ENCODE assay signal across 8 cellular contexts in the genomic region with DNA sequence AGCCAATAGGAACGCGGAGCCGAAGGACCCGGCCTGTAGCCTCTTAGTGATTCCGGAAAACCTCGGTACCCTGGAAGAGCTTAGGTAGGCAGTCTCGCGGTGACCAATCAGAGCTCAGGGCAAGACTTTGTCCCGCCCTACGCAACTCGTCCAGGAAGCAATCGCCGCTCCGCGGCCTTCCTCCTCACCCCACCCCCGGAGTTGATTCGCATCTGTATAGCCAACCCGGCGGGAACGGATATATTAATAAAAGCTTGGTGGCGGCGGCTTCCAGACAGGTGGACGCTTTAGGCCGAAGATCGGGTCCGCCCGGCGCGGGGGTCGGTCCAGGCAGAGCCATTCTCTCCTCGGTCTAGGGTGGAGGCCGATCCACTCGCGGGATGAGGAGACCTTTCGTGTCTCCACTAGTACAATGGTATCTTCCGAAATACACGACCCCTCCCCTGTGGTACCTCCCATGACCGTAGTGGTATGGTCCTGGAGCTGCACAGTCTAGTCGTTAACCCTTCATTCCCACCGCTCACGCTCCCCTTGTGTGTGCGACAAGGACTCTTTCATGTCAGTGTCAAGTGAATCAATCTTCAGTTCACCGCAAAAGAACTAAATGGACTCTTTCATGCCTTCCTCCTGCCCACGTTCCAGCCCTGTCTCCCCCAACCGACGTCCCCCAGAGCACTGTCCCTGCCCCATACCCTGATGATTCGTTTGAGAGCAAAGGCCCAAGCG. TPM values are rescaled to one million over a fixed set of nuclear protein-coding genes. Genes with fewer than 3 reads are reported as not detected.
DNase-seq lines count a peak whose midpoint lies in the region; ATAC-seq, FAIRE-seq and TF ChIP-seq lines count a peak whose summit lies in the region.

No MANE protein-coding gene starts in this region.

- H4K5ac ChIP-seq in H1 (ENCODE audit: insufficient read length, low read depth, low read length), result peak overlapping the region; percentile 88

- H3K4me3 Mint-ChIP-seq in activated CD8-positive, alpha-beta memory T cell treated with anti-CD3 and anti-CD28 coated beads, Interleukin-2, amount 10 ng/mL, durations not matched to agents 7 days and 5 days, result peak overlapping the region; percentile 92
- H3K4me3 Mint-ChIP-seq in memory B cell, result peak overlapping the region; percentile 89

- H3K9ac ChIP-seq in H1 (replicated peaks in 1 of 4; ENCODE audit: extremely low read depth in 1 of 4, low read depth in 3 of 4, low read length in 3 of 4), result peak overlapping the region; percentile 61 to 90 (median 80)

- no peak for TF ChIP-seq CTCF in GM20000 (IDR thresholded peaks at IDR 0.05; ENCODE audit: extremely low read depth, missing control alignments)
- no peak for TF ChIP-seq CTCF in H1 (IDR thresholded peaks at IDR 0.05; ENCODE audit: control extremely low read depth in 1 of 3, insufficient read depth in 1 of 3, low read depth in 1 of 3, low read length in 3 of 3)

- FAIRE-seq in H1 (lab: Jason Lieb, UNC), result peak; percentile 28

- H4K8ac ChIP-seq in H1 (ENCODE audit: extremely low read depth, insufficient read depth, low read length), result peak overlapping the region; percentile 86; the same call in 1 of the 2 replicates

- H2AK5ac ChIP-seq in H1 (ENCODE audit: low read depth, low read length), result no peak overlapping the region

- H3K27ac Mint-ChIP-seq in activated CD8-positive, alpha-beta memory T cell treated with anti-CD3 and anti-CD28 coated beads, Interleukin-2, amount 10 ng/mL, durations not matched to agents 7 days and 5 days, result peak overlapping the region; percentile 97
- H3K27ac Mint-ChIP-seq in memory B cell, result peak overlapping the region; percentile 91

- H3K36me3 ChIP-seq in H1 (ENCODE audit: control insufficient read depth in 2 of 4, insufficient read depth in 4 of 4, low read length in 3 of 4), result no peaks in the 10 kb centered on the region

- no peak for TF ChIP-seq RAD21 in H1 (IDR thresholded peaks at IDR 0.05 in 1 of 2, conservative IDR thresholded peaks at IDR 0.05 in 1 of 2; ENCODE audit: low read depth in 2 of 2, low read length in 2 of 2)

- peak; percentile 100 for ATAC-seq in activated CD8-positive, alpha-beta memory T cell treated with anti-CD3 and anti-CD28 coated beads, Interleukin-2, amount 10 ng/mL, durations not matched to agents 7 days and 5 days
- ATAC-seq in memory B cell (ENCODE audit: low read depth), result peak; percentile 95

- peak overlapping the region; percentile 79 for H3K27ac ChIP-seq in H1 (ENCODE audit: low read depth, low read length)

- peak overlapping the region; percentile 65 for H4K91ac ChIP-seq in H1 (replicated peaks; ENCODE audit: insufficient read length, low read length)

- H3K23ac ChIP-seq in H1 (ENCODE audit: insufficient read length), result no peak overlapping the region

- WGBS in H1 (ENCODE audit: extremely low coverage in 1 of 2, insufficient coverage in 1 of 2, insufficient read length in 1 of 2, insufficient replicate concordance in 2 of 2, low coverage in 1 of 2, low lambda C conversion rate in 2 of 2, missing lambda C conversion rate in 1 of 2), 2 experiments, result 3% methylated on average over 13 of the region's 48 CpGs; no CpG with 5 or more reads in 1 of the 2 experiments

- H3K56ac ChIP-seq in H1 (replicated peaks; ENCODE audit: insufficient read length, low read depth, low read length), result peak overlapping the region; percentile 59

- H3K4me1 Mint-ChIP-seq in activated CD8-positive, alpha-beta memory T cell treated with anti-CD3 and anti-CD28 coated beads, Interleukin-2, amount 10 ng/mL, durations not matched to agents 7 days and 5 days, result peaks cover 23% of the 10 kb centered on the region
- H3K4me1 Mint-ChIP-seq in memory B cell, result peaks cover 11% of the 10 kb centered on the region

- H3K23me2 ChIP-seq in H1 (ENCODE audit: low read depth, low read length), result peaks cover 5% of the 10 kb centered on the region; the same call in 1 of the 2 replicates

- CTCF ChIA-PET in activated CD8-positive, alpha-beta memory T cell treated with anti-CD3 and anti-CD28 coated beads, Interleukin-2, amount 10 ng/mL, durations not matched to agents 7 days and 5 days (lab: Charles Lee), result interaction anchor here (1.0 kb wide), 2 partner anchors 41 to 203 kb away, joined by 3 to 4 read pairs; partner anchors contain the start of gene SUV39H1
- CTCF ChIA-PET in H1 (lab: Charles Lee; ENCODE audit: partially characterized antibody), result interaction anchor here (1.2 kb wide), 1 partner anchor 61 kb away, joined by 3 read pairs; no protein-coding TSS in a partner anchor

- peak overlapping the region; percentile 82 to 83 for H3K4me2 ChIP-seq in H1 (ENCODE audit: insufficient read depth in 1 of 2, low read depth in 2 of 2, low read length in 2 of 2)

- H3K18ac ChIP-seq in H1 (ENCODE audit: extremely low read depth, low read length), result peak overlapping the region; percentile 83; the same call in 1 of the 2 replicates

- H3K4me3 ChIP-seq in H1 (ENCODE audit: extremely low read depth in 1 of 4, insufficient read depth in 2 of 4, low read depth in 3 of 4, low read length in 4 of 4), result peak overlapping the region; percentile 65 to 91 (median 83)

- H2BK15ac ChIP-seq in H1 (ENCODE audit: low read length), result no peak overlapping the region

- H3K9me3 ChIP-seq in H1 (ENCODE audit: insufficient read depth in 2 of 2, low read depth in 1 of 2, low read length in 1 of 2), result no peaks in the 10 kb centered on the region

- no peaks in the 10 kb centered on the region for H3K79me1 ChIP-seq in H1 (ENCODE audit: low read depth, low read length)

- peak in 1 of 2 experiments; percentile 77; a peak in 1 of 3 replicates for TF ChIP-seq EP300 in H1 (IDR thresholded peaks at IDR 0.05; ENCODE audit: borderline replicate concordance in 1 of 2, low read depth in 2 of 2, low read length in 2 of 2)

- H2BK5ac ChIP-seq in H1 (ENCODE audit: low read depth, low read length), result peak overlapping the region; percentile 90

- H3K4me1 ChIP-seq in H1 (replicated peaks in 1 of 4; ENCODE audit: control insufficient read depth in 3 of 4, insufficient read depth in 4 of 4, low read length in 3 of 4), result peaks cover 0 to 4% (median 0%) of the 10 kb centered on the region in 4 experiments; a peak in 1 of 7 replicates

- H3K27me3 ChIP-seq in H1 (replicated peaks in 1 of 4; ENCODE audit: control insufficient read depth in 3 of 4, extremely low read depth in 1 of 4, insufficient read depth in 3 of 4, low read length in 3 of 4), result no peaks in the 10 kb centered on the region

- DNase-seq in COLO668 (lab: John Stamatoyannopoulos, UW; ENCODE audit: unreplicated experiment), result peak; percentile 93
- peak; percentile 86 for DNase-seq in GM20000 (ENCODE audit: low spot score)
- peak; percentile 96 for DNase-seq in HT-29 (ENCODE audit: low spot score)
- peak; percentile 87 to 90 for DNase-seq in NOMO-1 (lab: John Stamatoyannopoulos, UW; ENCODE audit: unreplicated experiment in 2 of 2)
- peak; percentile 95 for DNase-seq in activated CD8-positive, alpha-beta memory T cell treated with anti-CD3 and anti-CD28 coated beads, Interleukin-2, amount 10 ng/mL, durations not matched to agents 7 days and 5 days
- DNase-seq in H1 (ENCODE audit: low read depth in 1 of 2, low spot score in 2 of 2), result peak; percentile 78 to 87
- peak; percentile 67 to 80 for DNase-seq in memory B cell (ENCODE audit: low spot score in 2 of 2)
- DNase-seq in stimulated activated CD8-positive, alpha-beta memory T cell treated with anti-CD3 and anti-CD28 coated beads, Interleukin-12 subunit alpha, Interleukin-12 subunit beta, amount 100 ng/mL, for 1 hour (ENCODE audit: low read depth), result peak; percentile 74

- no peaks in the 10 kb centered on the region for H3K9me3 Mint-ChIP-seq in activated CD8-positive, alpha-beta memory T cell treated with anti-CD3 and anti-CD28 coated beads, Interleukin-2, amount 10 ng/mL, durations not matched to agents 7 days and 5 days (ENCODE audit: low read depth)
- no peaks in the 10 kb centered on the region for H3K9me3 Mint-ChIP-seq in memory B cell

- H2BK12ac ChIP-seq in H1 (ENCODE audit: low read depth, low read length), result no peak overlapping the region

- peak in 1 of 2 experiments; percentile 64; a peak in 1 of 3 replicates for TF ChIP-seq POLR2A in H1 (IDR thresholded peaks at IDR 0.05; ENCODE audit: control extremely low read depth in 1 of 2, low read depth in 2 of 2, low read length in 2 of 2)

- POLR2A ChIA-PET in H1 (lab: Charles Lee; ENCODE audit: partially characterized antibody), result interaction anchor here (0.8 to 1.7 kb wide), 5 partner anchors 10 to 40 kb away, joined by 3 to 8 read pairs (median 4); no protein-coding TSS in a partner anchor

- H4K20me1 ChIP-seq in H1 (replicated peaks in 1 of 2; ENCODE audit: control insufficient read depth in 1 of 2, insufficient read depth in 2 of 2, low read length in 2 of 2), result no peaks in the 10 kb centered on the region

- H2BK120ac ChIP-seq in H1 (replicated peaks; ENCODE audit: low read depth, low read length), result no peak overlapping the region

- no peaks in the 10 kb centered on the region for H3K79me2 ChIP-seq in H1 (ENCODE audit: control insufficient read depth in 1 of 2, insufficient read depth in 2 of 2, low read length in 2 of 2)

- H3K27me3 Mint-ChIP-seq in activated CD8-positive, alpha-beta memory T cell treated with anti-CD3 and anti-CD28 coated beads, Interleukin-2, amount 10 ng/mL, durations not matched to agents 7 days and 5 days, result no peaks in the 10 kb centered on the region
- no peaks in the 10 kb centered on the region for H3K27me3 Mint-ChIP-seq in memory B cell

- peak overlapping the region; percentile 81; the same call in 1 of the 2 replicates for H2AFZ ChIP-seq in H1 (ENCODE audit: low read length)

- H3K14ac ChIP-seq in H1 (ENCODE audit: insufficient read length), result no peak overlapping the region

- H3K4ac ChIP-seq in H1 (replicated peaks; ENCODE audit: insufficient read length, low read depth, low read length), result no peak overlapping the region

- no peaks in the 10 kb centered on the region for H3K36me3 Mint-ChIP-seq in activated CD8-positive, alpha-beta memory T cell treated with anti-CD3 and anti-CD28 coated beads, Interleukin-2, amount 10 ng/mL, durations not matched to agents 7 days and 5 days
- no peaks in the 10 kb centered on the region for H3K36me3 Mint-ChIP-seq in memory B cell

- no peak overlapping the region for H2BK20ac ChIP-seq in H1 (ENCODE audit: low read length)

RNA-seq across cellular contexts. Expression of gene GLOD5, which starts 24.2 kb away (rescaled TPM):
- 0.63 TPM in 1 of 2 replicates, not detected in the other for total RNA-seq in HT-29 (2014; rRNA removed; shearing (Covaris generic))
- total RNA-seq in activated CD8-positive, alpha-beta memory T cell treated with anti-CD3 and anti-CD28 coated beads, Interleukin-2, amount 10 ng/mL, durations not matched to agents 7 days and 5 days, result not detected
- total RNA-seq in H1 (2021; fragmentation: NEBNext Ultra II Directional; extraction: Animal tissue kit (Norgen Biotek cat#: 25700)), result not detected in 2 replicates
- 0.18 and 0.35 TPM in 2 replicates for polyA plus RNA-seq in H1 (2011; rRNA removed)
- not detected for polyA plus RNA-seq in H1 (2011; cell fraction: cytosol; rRNA removed)
- polyA plus RNA-seq in H1 (2011; cell fraction: nucleus; rRNA removed), result not detected
- polyA plus RNA-seq in H1 (2012, experiment 1 of 2), result 0.29 TPM in 1 of 4 replicates, not detected in the others
- not detected for polyA plus RNA-seq in H1 (2012, experiment 2 of 2)
- polyA plus RNA-seq in H1 (2013, experiment 1 of 2), result 0.14 TPM
- polyA plus RNA-seq in H1 (2013, experiment 2 of 2), result 0.35 TPM
- 0.51 TPM in 1 of 2 replicates, not detected in the other for polyA minus RNA-seq in H1 (2011; rRNA and poly(A)+ RNA removed)
- polyA minus RNA-seq in H1 (2011; cell fraction: cytosol; rRNA and poly(A)+ RNA removed), result not detected
- polyA minus RNA-seq in H1 (2011; cell fraction: nucleus; rRNA and poly(A)+ RNA removed), result not detected

RNA-seq across cellular contexts. Expression of gene SUV39H1, which starts 40.8 kb away (rescaled TPM):
- total RNA-seq in HT-29 (2014; rRNA removed; shearing (Covaris generic)), result 25.3 and 26.2 TPM in 2 replicates
- 10 to 100 TPM; 40.1 to 41.4 TPM for total RNA-seq in activated CD8-positive, alpha-beta memory T cell treated with anti-CD3 and anti-CD28 coated beads, Interleukin-2, amount 10 ng/mL, durations not matched to agents 7 days and 5 days
- total RNA-seq in H1 (2021; fragmentation: NEBNext Ultra II Directional; extraction: Animal tissue kit (Norgen Biotek cat#: 25700)), result 14.1 and 14.8 TPM in 2 replicates
- polyA plus RNA-seq in H1 (2011; rRNA removed), result 27.8 and 38.4 TPM in 2 replicates
- 20.6 TPM for polyA plus RNA-seq in H1 (2011; cell fraction: cytosol; rRNA removed)
- 44.4 TPM for polyA plus RNA-seq in H1 (2011; cell fraction: nucleus; rRNA removed)
- 15.0 to 20.8 TPM (median 18.3 TPM) in 4 replicates for polyA plus RNA-seq in H1 (2012, experiment 1 of 2)
- 19.8 TPM for polyA plus RNA-seq in H1 (2012, experiment 2 of 2)
- 8.8 TPM for polyA plus RNA-seq in H1 (2013, experiment 1 of 2)
- polyA plus RNA-seq in H1 (2013, experiment 2 of 2), result 8.5 TPM
- 17.9 and 25.0 TPM in 2 replicates for polyA minus RNA-seq in H1 (2011; rRNA and poly(A)+ RNA removed)
- polyA minus RNA-seq in H1 (2011; cell fraction: cytosol; rRNA and poly(A)+ RNA removed), result 17.6 TPM
- 14.1 TPM for polyA minus RNA-seq in H1 (2011; cell fraction: nucleus; rRNA and poly(A)+ RNA removed)

RNA-seq across cellular contexts. Expression of gene GATA1, which starts 49.0 kb away (rescaled TPM):
- not detected in 2 replicates for total RNA-seq in HT-29 (2014; rRNA removed; shearing (Covaris generic))
- total RNA-seq in activated CD8-positive, alpha-beta memory T cell treated with anti-CD3 and anti-CD28 coated beads, Interleukin-2, amount 10 ng/mL, durations not matched to agents 7 days and 5 days, result not detected
- not detected in 2 replicates for total RNA-seq in H1 (2021; fragmentation: NEBNext Ultra II Directional; extraction: Animal tissue kit (Norgen Biotek cat#: 25700))
- polyA plus RNA-seq in H1 (2011; rRNA removed), result 0.05 TPM in 2 replicates
- polyA plus RNA-seq in H1 (2011; cell fraction: cytosol; rRNA removed), result 0.06 TPM
- not detected for polyA plus RNA-seq in H1 (2011; cell fraction: nucleus; rRNA removed)
- polyA plus RNA-seq in H1 (2012, experiment 1 of 2), result not detected in 4 replicates
- not detected for polyA plus RNA-seq in H1 (2012, experiment 2 of 2)
- polyA plus RNA-seq in H1 (2013, experiment 1 of 2), result not detected
- polyA plus RNA-seq in H1 (2013, experiment 2 of 2), result not detected
- not detected in 2 replicates for polyA minus RNA-seq in H1 (2011; rRNA and poly(A)+ RNA removed)
- polyA minus RNA-seq in H1 (2011; cell fraction: cytosol; rRNA and poly(A)+ RNA removed), result not detected
- polyA minus RNA-seq in H1 (2011; cell fraction: nucleus; rRNA and poly(A)+ RNA removed), result not detected

RNA-seq across cellular contexts. Expression of gene WAS, which starts 53.8 kb away (rescaled TPM):
- 0.15 and 0.50 TPM in 2 replicates for total RNA-seq in HT-29 (2014; rRNA removed; shearing (Covaris generic))
- total RNA-seq in activated CD8-positive, alpha-beta memory T cell treated with anti-CD3 and anti-CD28 coated beads, Interleukin-2, amount 10 ng/mL, durations not matched to agents 7 days and 5 days, result 100 to 1,000 TPM; 138 to 161 TPM
- total RNA-seq in H1 (2021; fragmentation: NEBNext Ultra II Directional; extraction: Animal tissue kit (Norgen Biotek cat#: 25700)), result 0.63 and 0.80 TPM in 2 replicates
- polyA plus RNA-seq in H1 (2011; rRNA removed), result 0.65 and 0.74 TPM in 2 replicates
- polyA plus RNA-seq in H1 (2011; cell fraction: cytosol; rRNA removed), result 0.47 TPM
- 1.3 TPM for polyA plus RNA-seq in H1 (2011; cell fraction: nucleus; rRNA removed)
- 0.29 to 1.0 TPM (median 0.69 TPM) in 4 replicates for polyA plus RNA-seq in H1 (2012, experiment 1 of 2)
- polyA plus RNA-seq in H1 (2012, experiment 2 of 2), result 0.29 TPM
- polyA plus RNA-seq in H1 (2013, experiment 1 of 2), result 0.30 TPM
- 0.35 TPM for polyA plus RNA-seq in H1 (2013, experiment 2 of 2)
- not detected in 2 replicates for polyA minus RNA-seq in H1 (2011; rRNA and poly(A)+ RNA removed)
- polyA minus RNA-seq in H1 (2011; cell fraction: cytosol; rRNA and poly(A)+ RNA removed), result not detected
- 0.80 TPM for polyA minus RNA-seq in H1 (2011; cell fraction: nucleus; rRNA and poly(A)+ RNA removed)

Comparison
In these comparisons a context has a peak if more than half of its experiments do, and no peak if none do; other contexts are left out.
1. Peak in every context shown above with its lines: DNase-seq, ATAC-seq, H3K4me3 ChIP-seq and H3K27ac ChIP-seq.